Comparison of ENCODE assay signal across 1 cellular context in genomic region chr10:78318305-78318704, GRCh38.
TF ChIP-seq lines count a peak whose summit lies in the region.

No MANE protein-coding gene starts in this region.

TF ChIP-seq in IMR-90, 13 proteins besides CTCF, POLR2A, EP300 and RAD21 (continued from another document):
- TF ChIP-seq CEBPB (IDR thresholded peaks at IDR 0.05; ENCODE audit: low read depth, low read length) (no peak), MAFK (IDR thresholded peaks at IDR 0.05; ENCODE audit: low read depth, low read length) (no peak), BHLHE40 (IDR thresholded peaks at IDR 0.05; ENCODE audit: low read depth, low read length) (no peak), MXI1 (IDR thresholded peaks at IDR 0.05; ENCODE audit: borderline replicate concordance, low read depth, low read length) (no peak), USF2 (IDR thresholded peaks at IDR 0.05; ENCODE audit: low read depth, low read length) (no peak), RFX5 (IDR thresholded peaks at IDR 0.05; ENCODE audit: low read depth, low read length) (no peak), MAZ (IDR thresholded peaks at IDR 0.05; ENCODE audit: borderline replicate concordance, low read depth, low read length) (no peak), FOS (IDR thresholded peaks at IDR 0.05; ENCODE audit: low read depth, low read length) (no peak), RCOR1 (IDR thresholded peaks at IDR 0.05; ENCODE audit: insufficient replicate concordance, low read length) (no peak), ELK1 (IDR thresholded peaks at IDR 0.05; ENCODE audit: borderline replicate concordance, low read depth, low read length) (no peak), NFE2L2 (IDR thresholded peaks at IDR 0.05; ENCODE audit: low read depth, low read length) (no peak), SMC3 (IDR thresholded peaks at IDR 0.05; ENCODE audit: low read depth, low read length) (no peak)
TF ChIP-seq in IMR-90: peak in this region for 0.
